Comparison of ENCODE assay signal across 8 cellular contexts in genomic region chr1:234863596-234863995, GRCh38.
DNase-seq lines count a peak whose midpoint lies in the region; ATAC-seq, FAIRE-seq and TF ChIP-seq lines count a peak whose summit lies in the region.

No MANE protein-coding gene starts in this region.

- ATAC-seq in stimulated activated naive CD8-positive, alpha-beta T cell treated with anti-CD3 and anti-CD28 coated beads, Interleukin-15, Interleukin-2, amounts not matched to agents 100 U/mL and 50 U/mL, for 24 hours: no peak
- ATAC-seq in HG02759 (IDR thresholded peaks at IDR 0.05; ENCODE audit: unreplicated experiment): no peak
- ATAC-seq in HG02973 (IDR thresholded peaks at IDR 0.05; ENCODE audit: unreplicated experiment): no peak

- H3K27me3 ChIP-seq in ACC112 (ENCODE audit: insufficient read depth, low read length): no peaks in the 10 kb centered on the region
- no peaks in the 10 kb centered on the region for H3K27me3 ChIP-seq in SJCRH30
- no peaks in the 10 kb centered on the region for H3K27me3 ChIP-seq in fibroblast of lung (ENCODE audit: control insufficient read depth, insufficient read depth, low read length)

- H2AFZ ChIP-seq in ACC112 (ENCODE audit: low read length, unreplicated experiment): peak overlapping the region; percentile 28
- no peak overlapping the region for H2AFZ ChIP-seq in fibroblast of lung (ENCODE audit: low read length)

- TF ChIP-seq POLR2A in GM12891 (IDR thresholded peaks at IDR 0.05; ENCODE audit: low read depth, low read length): no peak

- no peak for TF ChIP-seq CTCF in fibroblast of lung (conservative IDR thresholded peaks at IDR 0.05 in 1 of 2, IDR thresholded peaks at IDR 0.05 in 1 of 2; ENCODE audit: low read depth in 1 of 2, low read length in 2 of 2)

- no peaks in the 10 kb centered on the region for H3K9me3 ChIP-seq in SJCRH30 (replicated peaks)
- H3K9me3 ChIP-seq in fibroblast of lung (ENCODE audit: control insufficient read depth, insufficient read depth, low read depth, low read length): no peaks in the 10 kb centered on the region

- H3K9ac ChIP-seq in fibroblast of lung (ENCODE audit: insufficient read depth, low read length): no peak overlapping the region

- no peak overlapping the region for H3K4me2 ChIP-seq in fibroblast of lung (ENCODE audit: extremely low read depth, insufficient read depth, low read length)

- H3K36me3 ChIP-seq in ACC112 (ENCODE audit: insufficient read depth, low read length): no peaks in the 10 kb centered on the region; the same call in 1 of the 2 replicates
- no peaks in the 10 kb centered on the region for H3K36me3 ChIP-seq in SJCRH30
- H3K36me3 ChIP-seq in fibroblast of lung (ENCODE audit: control insufficient read depth, insufficient read depth, low read length): no peaks in the 10 kb centered on the region

- peaks cover 37% of the 10 kb centered on the region for H3K4me1 ChIP-seq in ACC112 (ENCODE audit: control insufficient read depth, insufficient read depth, low read length, unreplicated experiment)
- peaks cover 24% of the 10 kb centered on the region for H3K4me1 ChIP-seq in SJCRH30
- H3K4me1 ChIP-seq in fibroblast of lung (ENCODE audit: control insufficient read depth, extremely low read depth, insufficient read depth, low read length): peaks cover 16% of the 10 kb centered on the region

- no peaks in the 10 kb centered on the region for H3K79me2 ChIP-seq in ACC112 (ENCODE audit: control insufficient read depth, insufficient read depth, low read length, unreplicated experiment)
- no peaks in the 10 kb centered on the region for H3K79me2 ChIP-seq in fibroblast of lung (ENCODE audit: control insufficient read depth, insufficient read depth, low read length)

- FAIRE-seq in GM12891 (lab: Jason Lieb, UNC): no peak

- H3K4me3 ChIP-seq in ACC112 (ENCODE audit: low read depth, low read length): peak overlapping the region; percentile 49
- H3K4me3 ChIP-seq in SJCRH30: no peak overlapping the region
- H3K4me3 ChIP-seq in fibroblast of lung (replicated peaks in 1 of 4; ENCODE audit: control extremely low read depth in 1 of 4, insufficient read depth in 1 of 4, low read depth in 3 of 4, low read length in 4 of 4): no peak overlapping the region

- peak overlapping the region; percentile 77 for H3K27ac ChIP-seq in ACC112 (ENCODE audit: low read depth, low read length)
- peak overlapping the region; percentile 63; the same call in 1 of the 2 replicates for H3K27ac ChIP-seq in SJCRH30
- no peak overlapping the region for H3K27ac ChIP-seq in fibroblast of lung (ENCODE audit: insufficient read depth, low read length)

- DNase-seq in SJCRH30: no peak
- peak; percentile 61 to 85 for DNase-seq in fibroblast of lung (ENCODE audit: low read depth in 2 of 2)
- DNase-seq in pons (ENCODE audit: low spot score): peak; percentile 31
- no peak for DNase-seq in GM12891 (ENCODE audit: insufficient read length, low spot score)
- no peak for DNase-seq in stimulated activated naive CD8-positive, alpha-beta T cell treated with anti-CD3 and anti-CD28 coated beads, Interleukin-15, Interleukin-2, amounts not matched to agents 100 U/mL and 50 U/mL, for 24 hours

- no peaks in the 10 kb centered on the region for H4K20me1 ChIP-seq in fibroblast of lung (ENCODE audit: control insufficient read depth, extremely low read depth, insufficient read depth, low read length)

TF ChIP-seq in GM12891, 5 proteins besides CTCF, POLR2A, EP300 and RAD21:
- TF ChIP-seq POU2F2 (IDR thresholded peaks at IDR 0.05; ENCODE audit: low read depth, low read length) (no peak), TAF1 (IDR thresholded peaks at IDR 0.05; ENCODE audit: low read depth, low read length) (no peak), PAX5 (IDR thresholded peaks at IDR 0.05; ENCODE audit: insufficient read depth, low read length, severe bottlenecking) (no peak), POLR2AphosphoS5 (IDR thresholded peaks at IDR 0.05; ENCODE audit: low read depth, low read length) (no peak), SPI1 (IDR thresholded peaks at IDR 0.05; ENCODE audit: low read depth, low read length) (no peak)

Comparison
In these comparisons a context has a peak if more than half of its experiments do, and no peak if none do; other contexts are left out.
1. DNase-seq: peak in fibroblast of lung (2 of 2) and pons (single experiment); none in SJCRH30 (0 of 2), GM12891 (single experiment) and stimulated activated naive CD8-positive, alpha-beta T cell treated with anti-CD3 and anti-CD28 coated beads, Interleukin-15, Interleukin-2, amounts not matched to agents 100 U/mL and 50 U/mL, for 24 hours (single experiment).